In the genomic region with DNA sequence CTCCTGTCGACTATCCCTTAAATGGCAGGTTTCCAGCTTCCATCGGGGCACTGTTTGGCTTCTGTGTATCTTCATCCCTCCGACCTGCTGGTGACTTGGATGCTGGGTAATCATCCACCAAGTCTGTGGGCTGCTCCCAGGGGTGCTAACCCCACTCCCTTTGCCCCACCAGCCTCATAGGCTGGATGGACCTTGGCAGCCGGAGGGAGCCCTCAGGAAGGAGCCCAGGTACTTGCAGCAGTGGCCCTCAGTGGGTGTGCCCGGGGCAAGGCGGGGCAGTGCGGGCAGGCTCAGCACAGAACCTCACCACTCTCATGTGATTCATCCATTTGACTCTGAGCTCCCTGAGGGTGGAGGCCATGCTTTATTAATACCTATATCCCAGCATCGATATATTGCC, we compare ENCODE assay signal across 19 cellular contexts.
"Had no signal": no experiment of that assay in that cellular context is flagged by ENCODE, and none has a peak within 500 bp of the region (broad histone marks: within the 10 kb centered on the region; RNA-seq: fewer than 3 reads in every experiment).

No MANE protein-coding gene starts in this region.

- H3K79me2 ChIP-seq: parathyroid adenoma had no signal

- H2AFZ ChIP-seq: parathyroid adenoma had no signal

- DNase-seq: dermis blood vessel endothelial cell; effector CD4-positive, alpha-beta T cell; endodermal cell; glutamatergic neuron; islet precursor cell; left ventricle myocardium inferior; lower lobe of right lung; mesenchymal stem cell; naive B cell; occipital lobe; right lobe of liver; stimulated activated CD4-positive, alpha-beta T cell treated with anti-CD3 and anti-CD28 coated beads, Interleukin-2, amount 100 ng/mL, for 24 hours; stimulated activated naive CD4-positive, alpha-beta T cell; uterus had no signal

- H3K4me3 ChIP-seq: colonic mucosa, gastroesophageal sphincter, left ventricle myocardium inferior, lower lobe of right lung, prostate gland, right lobe of liver, upper lobe of left lung, uterus had no signal

- H3K36me3 ChIP-seq: colonic mucosa, gastroesophageal sphincter, left ventricle myocardium inferior, lower lobe of right lung, prostate gland, right lobe of liver, upper lobe of left lung, uterus had no signal

- ATAC-seq: gastroesophageal sphincter, lower lobe of right lung, right lobe of liver had no signal

- H3K9ac ChIP-seq: parathyroid adenoma had no signal

- H3K4me1 ChIP-seq: colonic mucosa, gastroesophageal sphincter, left ventricle myocardium inferior, lower lobe of right lung, parathyroid adenoma, prostate gland, right lobe of liver, upper lobe of left lung had no signal

- H3K27ac ChIP-seq: colonic mucosa, gastroesophageal sphincter, left ventricle myocardium inferior, lower lobe of right lung, parathyroid adenoma, prostate gland, right lobe of liver, upper lobe of left lung, uterus had no signal

- H3K27me3 ChIP-seq: colonic mucosa, right lobe of liver, upper lobe of left lung, uterus had no signal

- H3K9me3 ChIP-seq: colonic mucosa, gastroesophageal sphincter, left ventricle myocardium inferior, lower lobe of right lung, prostate gland, right lobe of liver, upper lobe of left lung, uterus had no signal
